ENCODE assay signal across 8 cellular contexts in the genomic region with DNA sequence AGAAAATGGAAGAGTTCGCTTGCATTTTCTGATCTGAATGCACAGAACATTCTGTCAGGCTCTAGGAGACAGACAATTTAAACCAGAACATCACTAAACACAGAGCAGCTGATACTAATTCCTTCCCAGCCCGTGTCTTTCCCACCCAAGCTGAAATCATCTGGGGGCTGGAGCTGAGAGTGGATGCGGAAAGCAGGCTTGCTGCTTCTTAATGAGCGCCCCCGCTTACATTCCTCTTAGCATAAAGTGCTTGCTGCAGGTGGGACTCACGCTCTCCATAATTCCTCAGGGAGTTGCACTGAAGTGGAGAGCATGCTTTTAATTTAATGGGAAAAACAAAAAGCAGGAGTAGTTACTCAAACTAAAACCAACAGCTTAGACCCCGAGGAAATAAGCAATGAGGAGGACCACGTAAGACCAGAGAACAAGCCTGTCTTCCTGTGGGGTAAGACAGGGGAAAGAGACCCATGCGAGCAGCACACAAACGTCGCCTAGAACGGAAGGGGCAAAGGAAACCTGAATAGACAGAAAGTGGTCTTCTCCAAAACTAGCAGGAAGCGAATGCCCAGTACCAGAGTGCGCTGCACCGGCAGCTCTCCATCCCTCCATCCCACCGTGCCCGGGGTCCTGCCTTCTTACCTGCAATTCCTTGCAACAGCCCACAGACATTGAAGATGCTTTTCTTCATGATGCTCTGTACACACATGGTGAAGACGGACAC.
DNase-seq lines count a peak whose midpoint lies in the region; ATAC-seq and TF ChIP-seq lines count a peak whose summit lies in the region.

No MANE protein-coding gene starts in this region.

- no TSS peak for BruUV-seq in mammary epithelial cell (replicated peaks; lab: Mats Ljungman, UMichigan)

- no peaks in the 10 kb centered on the region for H3K36me3 ChIP-seq in CD8-positive, alpha-beta T cell (ENCODE audit: insufficient read depth, low read length)
- peaks cover 5% of the 10 kb centered on the region; the same call in 1 of the 2 replicates for H3K36me3 ChIP-seq in Karpas-422 (ENCODE audit: insufficient read depth, low read length)
- H3K36me3 ChIP-seq in neutrophil = no peaks in the 10 kb centered on the region
- peaks cover 8% of the 10 kb centered on the region for H3K36me3 ChIP-seq in mammary epithelial cell (ENCODE audit: insufficient read depth, low read length)
- no peaks in the 10 kb centered on the region for H3K36me3 ChIP-seq in thyroid gland

- H3K4me3 Mint-ChIP-seq in CD8-positive, alpha-beta T cell = peak overlapping the region; percentile 86

- H3K9ac ChIP-seq in Karpas-422 (ENCODE audit: low read length) (peak overlapping the region; percentile 66), mammary epithelial cell (ENCODE audit: insufficient read depth, low read length) (no peak overlapping the region)

- intact Hi-C loops in CD8-positive, alpha-beta T cell (cut with DNase I, micrococcal nuclease) = no loop called here
- intact Hi-C loops in mammary epithelial cell (cut with micrococcal nuclease) = no loop called here
- intact Hi-C loops in thyroid gland (cut with DNase I) = no loop called here

- H3K27me3 Mint-ChIP-seq in CD8-positive, alpha-beta T cell (ENCODE audit: low read depth) = peaks cover 56% of the 10 kb centered on the region

- H3K27ac ChIP-seq in CD8-positive, alpha-beta T cell (ENCODE audit: low read depth, low read length) = no peak overlapping the region
- no peak overlapping the region for H3K27ac ChIP-seq in Karpas-422 (ENCODE audit: low read length)
- H3K27ac ChIP-seq in neutrophil = peak overlapping the region; percentile 57
- H3K27ac ChIP-seq in mammary epithelial cell (ENCODE audit: insufficient read depth, low read depth, low read length) = no peak overlapping the region
- H3K27ac ChIP-seq in thyroid gland = no peak overlapping the region

- H3K4me2 ChIP-seq in Karpas-422 (ENCODE audit: low read depth, low read length, poor library complexity, severe bottlenecking) (peak overlapping the region; percentile 99), mammary epithelial cell (ENCODE audit: insufficient read depth, low read depth, low read length) (no peak overlapping the region)

- in situ Hi-C loops in mammary epithelial cell (cut with MboI; ENCODE audit: low sequenced_read_pairs in 2 of 2) = no loop called here

- H3K27me3 ChIP-seq in CD8-positive, alpha-beta T cell (ENCODE audit: insufficient read depth, low read length) = no peaks in the 10 kb centered on the region
- H3K27me3 ChIP-seq in Karpas-422 (ENCODE audit: low read length) (no peaks in the 10 kb centered on the region), neutrophil (no peaks in the 10 kb centered on the region), mammary epithelial cell (ENCODE audit: insufficient read depth, low read length) (no peaks in the 10 kb centered on the region), thyroid gland (no peaks in the 10 kb centered on the region)

- H3K79me2 ChIP-seq in Karpas-422 (ENCODE audit: low read length) (no peaks in the 10 kb centered on the region), mammary epithelial cell (ENCODE audit: insufficient read depth, low read length) (peaks cover 74% of the 10 kb centered on the region)

- no peaks in the 10 kb centered on the region for H3K9me3 ChIP-seq in CD8-positive, alpha-beta T cell (ENCODE audit: low read length)
- no peaks in the 10 kb centered on the region for H3K9me3 ChIP-seq in Karpas-422 (ENCODE audit: low read length)
- H3K9me3 ChIP-seq in neutrophil = no peaks in the 10 kb centered on the region
- H3K9me3 ChIP-seq in mammary epithelial cell (replicated peaks; ENCODE audit: insufficient read depth, low read length) = no peaks in the 10 kb centered on the region
- H3K9me3 ChIP-seq in thyroid gland = no peaks in the 10 kb centered on the region

- peaks cover 9% of the 10 kb centered on the region for H3K4me1 ChIP-seq in CD8-positive, alpha-beta T cell (ENCODE audit: insufficient read depth, low read length)
- peaks cover 68% of the 10 kb centered on the region for H3K4me1 ChIP-seq in Karpas-422 (ENCODE audit: low read length)
- peaks cover 27 to 31% of the 10 kb centered on the region in 2 experiments for H3K4me1 ChIP-seq in neutrophil (ENCODE audit: control insufficient read depth in 1 of 2, insufficient read depth in 1 of 2, low read depth in 1 of 2, low read length in 1 of 2)
- peaks cover 36% of the 10 kb centered on the region for H3K4me1 ChIP-seq in mammary epithelial cell (ENCODE audit: insufficient read depth, low read length)
- H3K4me1 ChIP-seq in thyroid gland = peaks cover 49 to 51% of the 10 kb centered on the region in 2 donors

- H3K36me3 Mint-ChIP-seq in CD8-positive, alpha-beta T cell = no peaks in the 10 kb centered on the region

- no peaks in the 10 kb centered on the region for H3K9me3 Mint-ChIP-seq in CD8-positive, alpha-beta T cell

- ATAC-seq in CD8-positive, alpha-beta T cell = peak; percentile 31
- no peak for ATAC-seq in GM18502 (IDR thresholded peaks at IDR 0.05; ENCODE audit: poor library complexity, unreplicated experiment)

- H3K9me2 ChIP-seq in Karpas-422 (replicated peaks; ENCODE audit: insufficient read depth, low read length) = no peaks in the 10 kb centered on the region

- dilution Hi-C loops in mammary epithelial cell (cut with HindIII; ENCODE audit: low sequenced_read_pairs) = no loop called here

- CTCF ChIA-PET in CD8-positive, alpha-beta T cell (lab: Charles Lee) = interaction anchor here (0.8 kb wide), 1 partner anchor 89 kb away, joined by 3 read pairs; no protein-coding TSS in a partner anchor
- CTCF ChIA-PET in mammary epithelial cell (lab: Charles Lee; ENCODE audit: low non-redundant PET) = no interaction called here

- POLR2A ChIA-PET in CD8-positive, alpha-beta T cell (lab: Charles Lee) = no interaction called here

- WGBS in mammary epithelial cell (ENCODE audit: low coverage, missing lambda C conversion rate) = 83% methylated on average over 16 of the region's 18 CpGs
- WGBS in thyroid gland, 2 donors = 80 to 86% methylated on average over 18 of the region's 18 CpGs

- no peak for TF ChIP-seq POLR2A in thyroid gland (IDR thresholded peaks at IDR 0.05)

- H3K4me1 Mint-ChIP-seq in CD8-positive, alpha-beta T cell (ENCODE audit: low read depth) = peaks cover 11% of the 10 kb centered on the region

- H4K20me1 ChIP-seq in Karpas-422 (ENCODE audit: insufficient read depth, low read depth, low read length) (no peaks in the 10 kb centered on the region), mammary epithelial cell (ENCODE audit: insufficient read depth, low read length) (no peaks in the 10 kb centered on the region)

- DNase-seq in CD8-positive, alpha-beta T cell = peak in 2 of 7 experiments; percentile 6 to 51
- DNase-seq in Karpas-422 (no peak), choroid plexus epithelial cell (ENCODE audit: low read depth) (no peak), NCI-H1092 (lab: John Stamatoyannopoulos, UW) (no peak), mammary epithelial cell (no peak), thyroid gland (no peak)

- no peak overlapping the region; the same call in 1 of the 2 replicates for H2AFZ ChIP-seq in Karpas-422 (ENCODE audit: low read length)
- H2AFZ ChIP-seq in mammary epithelial cell (ENCODE audit: low read depth, low read length) = no peak overlapping the region

- no peak for TF ChIP-seq CTCF in CD8-positive, alpha-beta T cell (IDR thresholded peaks at IDR 0.05)
- TF ChIP-seq CTCF in choroid plexus epithelial cell (conservative IDR thresholded peaks at IDR 0.05; ENCODE audit: low read depth, low read length) (no peak), neutrophil (IDR thresholded peaks at IDR 0.05) (no peak), mammary epithelial cell (conservative IDR thresholded peaks at IDR 0.05 in 1 of 2, IDR thresholded peaks at IDR 0.05 in 1 of 2; ENCODE audit: extremely low read depth in 1 of 2, insufficient read depth in 1 of 2, low read depth in 1 of 2, low read length in 2 of 2) (no peak), thyroid gland (IDR thresholded peaks at IDR 0.05) (no peak)

- H3K27ac Mint-ChIP-seq in CD8-positive, alpha-beta T cell = no peak overlapping the region

- H3K4me3 ChIP-seq in CD8-positive, alpha-beta T cell (ENCODE audit: low read depth, low read length) = peak overlapping the region; percentile 57
- H3K4me3 ChIP-seq in Karpas-422 (ENCODE audit: low read length) = peak overlapping the region; percentile 77
- H3K4me3 ChIP-seq in choroid plexus epithelial cell (ENCODE audit: low read depth, low read length) = peak overlapping the region; percentile 53
- peak overlapping the region; percentile 69 to 70 for H3K4me3 ChIP-seq in neutrophil (ENCODE audit: low read depth in 1 of 2, low read length in 1 of 2)
- H3K4me3 ChIP-seq in mammary epithelial cell (replicated peaks in 1 of 3; ENCODE audit: insufficient read depth in 1 of 3, low read depth in 2 of 3, low read length in 3 of 3) = no peak overlapping the region
- H3K4me3 ChIP-seq in thyroid gland (replicated peaks in 1 of 3) = peak overlapping the region in 1 of 3 donors; percentile 25

Comparison
In these comparisons a context has a peak if more than half of its experiments do, and no peak if none do; other contexts are left out.
1. H3K4me3 ChIP-seq: peak in CD8-positive, alpha-beta T cell (single experiment), Karpas-422 (single experiment), choroid plexus epithelial cell (single experiment) and neutrophil (2 of 2); none in mammary epithelial cell (0 of 3).